2 cellular contexts compared by ENCODE assay signal in the genomic region with DNA sequence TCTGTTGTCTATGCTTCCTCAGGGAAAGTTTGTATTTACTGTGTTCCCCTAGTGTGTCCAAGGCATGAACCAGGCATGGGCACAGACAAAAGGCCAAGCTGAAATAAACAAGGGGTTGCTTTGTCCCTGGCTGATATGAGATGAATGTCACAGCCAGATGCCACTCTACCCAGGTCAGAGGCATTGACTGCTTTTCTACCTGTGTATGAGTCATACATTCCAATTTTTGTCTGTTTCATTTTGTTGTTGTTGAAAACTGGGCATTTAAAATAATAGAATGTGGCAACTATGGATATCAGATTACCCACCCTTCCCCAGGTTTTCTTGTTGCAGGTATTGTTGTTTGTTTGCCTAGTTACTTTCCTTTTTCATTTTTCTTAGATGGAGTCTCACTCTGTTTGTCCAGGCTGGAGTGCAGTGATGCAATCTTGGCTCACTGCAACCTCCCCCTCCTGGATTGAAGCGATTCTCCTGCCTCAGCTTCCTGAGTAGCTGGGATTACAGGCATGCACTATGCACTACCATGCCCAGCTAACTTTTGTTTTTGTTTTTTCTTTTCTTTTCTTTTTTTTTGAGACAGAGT.
TF ChIP-seq lines count a peak whose summit lies in the region.

No MANE protein-coding gene starts in this region.

TF ChIP-seq in HepG2, 621 proteins besides CTCF, POLR2A, EP300 and RAD21 (continues in another document):
- TF ChIP-seq, protein P1, sequence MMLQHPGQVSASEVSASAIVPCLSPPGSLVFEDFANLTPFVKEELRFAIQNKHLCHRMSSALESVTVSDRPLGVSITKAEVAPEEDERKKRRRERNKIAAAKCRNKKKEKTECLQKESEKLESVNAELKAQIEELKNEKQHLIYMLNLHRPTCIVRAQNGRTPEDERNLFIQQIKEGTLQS (CRISPR knock-in tag; IDR thresholded peaks at IDR 0.05) = peak; percentile 61; the same call in 1 of the 2 replicates
- TF ChIP-seq SOX5 (CRISPR knock-in tag; IDR thresholded peaks at IDR 0.05; ENCODE audit: borderline replicate concordance) (0 out of 2 replicates have a peak, but pooled peaks have one; percentile 13), ARNT (IDR thresholded peaks at IDR 0.05) (no peak), AGO1 (IDR thresholded peaks at IDR 0.05; ENCODE audit: low read depth, low read length, poor library complexity, severe bottlenecking) (no peak), SOX6 (IDR thresholded peaks at IDR 0.05) (no peak), SOX6 (CRISPR knock-in tag; IDR thresholded peaks at IDR 0.05) (peak; percentile 50; the same call in 1 of the 2 replicates), ATF7 (IDR thresholded peaks at IDR 0.05) (peak; percentile 18; the same call in 1 of the 2 replicates), ATF7 (CRISPR knock-in tag; IDR thresholded peaks at IDR 0.05) (no peak), NFATC3 (CRISPR knock-in tag; IDR thresholded peaks at IDR 0.05) (no peak), CEBPG (CRISPR knock-in tag; IDR thresholded peaks at IDR 0.05) (peak; percentile 83)
- TF ChIP-seq, protein P2, sequence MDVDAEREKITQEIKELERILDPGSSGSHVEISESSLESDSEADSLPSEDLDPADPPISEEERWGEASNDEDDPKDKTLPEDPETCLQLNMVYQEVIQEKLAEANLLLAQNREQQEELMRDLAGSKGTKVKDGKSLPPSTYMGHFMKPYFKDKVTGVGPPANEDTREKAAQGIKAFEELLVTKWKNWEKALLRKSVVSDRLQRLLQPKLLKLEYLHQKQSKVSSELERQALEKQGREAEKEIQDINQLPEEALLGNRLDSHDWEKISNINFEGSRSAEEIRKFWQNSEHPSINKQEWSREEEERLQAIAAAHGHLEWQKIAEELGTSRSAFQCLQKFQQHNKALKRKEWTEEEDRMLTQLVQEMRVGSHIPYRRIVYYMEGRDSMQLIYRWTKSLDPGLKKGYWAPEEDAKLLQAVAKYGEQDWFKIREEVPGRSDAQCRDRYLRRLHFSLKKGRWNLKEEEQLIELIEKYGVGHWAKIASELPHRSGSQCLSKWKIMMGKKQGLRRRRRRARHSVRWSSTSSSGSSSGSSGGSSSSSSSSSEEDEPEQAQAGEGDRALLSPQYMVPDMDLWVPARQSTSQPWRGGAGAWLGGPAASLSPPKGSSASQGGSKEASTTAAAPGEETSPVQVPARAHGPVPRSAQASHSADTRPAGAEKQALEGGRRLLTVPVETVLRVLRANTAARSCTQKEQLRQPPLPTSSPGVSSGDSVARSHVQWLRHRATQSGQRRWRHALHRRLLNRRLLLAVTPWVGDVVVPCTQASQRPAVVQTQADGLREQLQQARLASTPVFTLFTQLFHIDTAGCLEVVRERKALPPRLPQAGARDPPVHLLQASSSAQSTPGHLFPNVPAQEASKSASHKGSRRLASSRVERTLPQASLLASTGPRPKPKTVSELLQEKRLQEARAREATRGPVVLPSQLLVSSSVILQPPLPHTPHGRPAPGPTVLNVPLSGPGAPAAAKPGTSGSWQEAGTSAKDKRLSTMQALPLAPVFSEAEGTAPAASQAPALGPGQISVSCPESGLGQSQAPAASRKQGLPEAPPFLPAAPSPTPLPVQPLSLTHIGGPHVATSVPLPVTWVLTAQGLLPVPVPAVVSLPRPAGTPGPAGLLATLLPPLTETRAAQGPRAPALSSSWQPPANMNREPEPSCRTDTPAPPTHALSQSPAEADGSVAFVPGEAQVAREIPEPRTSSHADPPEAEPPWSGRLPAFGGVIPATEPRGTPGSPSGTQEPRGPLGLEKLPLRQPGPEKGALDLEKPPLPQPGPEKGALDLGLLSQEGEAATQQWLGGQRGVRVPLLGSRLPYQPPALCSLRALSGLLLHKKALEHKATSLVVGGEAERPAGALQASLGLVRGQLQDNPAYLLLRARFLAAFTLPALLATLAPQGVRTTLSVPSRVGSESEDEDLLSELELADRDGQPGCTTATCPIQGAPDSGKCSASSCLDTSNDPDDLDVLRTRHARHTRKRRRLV (CRISPR knock-in tag; IDR thresholded peaks at IDR 0.05) = no peak
- TF ChIP-seq, protein P3, sequence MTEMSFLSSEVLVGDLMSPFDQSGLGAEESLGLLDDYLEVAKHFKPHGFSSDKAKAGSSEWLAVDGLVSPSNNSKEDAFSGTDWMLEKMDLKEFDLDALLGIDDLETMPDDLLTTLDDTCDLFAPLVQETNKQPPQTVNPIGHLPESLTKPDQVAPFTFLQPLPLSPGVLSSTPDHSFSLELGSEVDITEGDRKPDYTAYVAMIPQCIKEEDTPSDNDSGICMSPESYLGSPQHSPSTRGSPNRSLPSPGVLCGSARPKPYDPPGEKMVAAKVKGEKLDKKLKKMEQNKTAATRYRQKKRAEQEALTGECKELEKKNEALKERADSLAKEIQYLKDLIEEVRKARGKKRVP (CRISPR knock-in tag; IDR thresholded peaks at IDR 0.05) = peak in 1 of 2 experiments; percentile 81; a peak in 2 of 4 replicates
- TF ChIP-seq, protein P4, sequence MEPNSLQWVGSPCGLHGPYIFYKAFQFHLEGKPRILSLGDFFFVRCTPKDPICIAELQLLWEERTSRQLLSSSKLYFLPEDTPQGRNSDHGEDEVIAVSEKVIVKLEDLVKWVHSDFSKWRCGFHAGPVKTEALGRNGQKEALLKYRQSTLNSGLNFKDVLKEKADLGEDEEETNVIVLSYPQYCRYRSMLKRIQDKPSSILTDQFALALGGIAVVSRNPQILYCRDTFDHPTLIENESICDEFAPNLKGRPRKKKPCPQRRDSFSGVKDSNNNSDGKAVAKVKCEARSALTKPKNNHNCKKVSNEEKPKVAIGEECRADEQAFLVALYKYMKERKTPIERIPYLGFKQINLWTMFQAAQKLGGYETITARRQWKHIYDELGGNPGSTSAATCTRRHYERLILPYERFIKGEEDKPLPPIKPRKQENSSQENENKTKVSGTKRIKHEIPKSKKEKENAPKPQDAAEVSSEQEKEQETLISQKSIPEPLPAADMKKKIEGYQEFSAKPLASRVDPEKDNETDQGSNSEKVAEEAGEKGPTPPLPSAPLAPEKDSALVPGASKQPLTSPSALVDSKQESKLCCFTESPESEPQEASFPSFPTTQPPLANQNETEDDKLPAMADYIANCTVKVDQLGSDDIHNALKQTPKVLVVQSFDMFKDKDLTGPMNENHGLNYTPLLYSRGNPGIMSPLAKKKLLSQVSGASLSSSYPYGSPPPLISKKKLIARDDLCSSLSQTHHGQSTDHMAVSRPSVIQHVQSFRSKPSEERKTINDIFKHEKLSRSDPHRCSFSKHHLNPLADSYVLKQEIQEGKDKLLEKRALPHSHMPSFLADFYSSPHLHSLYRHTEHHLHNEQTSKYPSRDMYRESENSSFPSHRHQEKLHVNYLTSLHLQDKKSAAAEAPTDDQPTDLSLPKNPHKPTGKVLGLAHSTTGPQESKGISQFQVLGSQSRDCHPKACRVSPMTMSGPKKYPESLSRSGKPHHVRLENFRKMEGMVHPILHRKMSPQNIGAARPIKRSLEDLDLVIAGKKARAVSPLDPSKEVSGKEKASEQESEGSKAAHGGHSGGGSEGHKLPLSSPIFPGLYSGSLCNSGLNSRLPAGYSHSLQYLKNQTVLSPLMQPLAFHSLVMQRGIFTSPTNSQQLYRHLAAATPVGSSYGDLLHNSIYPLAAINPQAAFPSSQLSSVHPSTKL (CRISPR knock-in tag; IDR thresholded peaks at IDR 0.05) = 0 out of 2 replicates have a peak, but pooled peaks have one; percentile 10

TF ChIP-seq in endothelial cell of umbilical vein, 7 proteins besides CTCF, POLR2A, EP300 and RAD21:
- TF ChIP-seq MYC (IDR thresholded peaks at IDR 0.05; ENCODE audit: low read depth, low read length) = no peak
- no peak for TF ChIP-seq GATA2 (IDR thresholded peaks at IDR 0.05; ENCODE audit: insufficient read depth, insufficient read length, low read depth, low read length)
- TF ChIP-seq EZH2 (IDR thresholded peaks at IDR 0.05; ENCODE audit: borderline replicate concordance, low read depth, low read length, severe bottlenecking) = no peak
- TF ChIP-seq, protein P5, sequence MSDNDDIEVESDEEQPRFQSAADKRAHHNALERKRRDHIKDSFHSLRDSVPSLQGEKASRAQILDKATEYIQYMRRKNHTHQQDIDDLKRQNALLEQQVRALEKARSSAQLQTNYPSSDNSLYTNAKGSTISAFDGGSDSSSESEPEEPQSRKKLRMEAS (IDR thresholded peaks at IDR 0.05; ENCODE audit: insufficient read depth, insufficient read length) = no peak
- peak; percentile 8 for TF ChIP-seq FOS (IDR thresholded peaks at IDR 0.05; ENCODE audit: borderline replicate concordance, insufficient read depth, low read length)
